10 cellular contexts compared by ENCODE assay signal in the genomic region with DNA sequence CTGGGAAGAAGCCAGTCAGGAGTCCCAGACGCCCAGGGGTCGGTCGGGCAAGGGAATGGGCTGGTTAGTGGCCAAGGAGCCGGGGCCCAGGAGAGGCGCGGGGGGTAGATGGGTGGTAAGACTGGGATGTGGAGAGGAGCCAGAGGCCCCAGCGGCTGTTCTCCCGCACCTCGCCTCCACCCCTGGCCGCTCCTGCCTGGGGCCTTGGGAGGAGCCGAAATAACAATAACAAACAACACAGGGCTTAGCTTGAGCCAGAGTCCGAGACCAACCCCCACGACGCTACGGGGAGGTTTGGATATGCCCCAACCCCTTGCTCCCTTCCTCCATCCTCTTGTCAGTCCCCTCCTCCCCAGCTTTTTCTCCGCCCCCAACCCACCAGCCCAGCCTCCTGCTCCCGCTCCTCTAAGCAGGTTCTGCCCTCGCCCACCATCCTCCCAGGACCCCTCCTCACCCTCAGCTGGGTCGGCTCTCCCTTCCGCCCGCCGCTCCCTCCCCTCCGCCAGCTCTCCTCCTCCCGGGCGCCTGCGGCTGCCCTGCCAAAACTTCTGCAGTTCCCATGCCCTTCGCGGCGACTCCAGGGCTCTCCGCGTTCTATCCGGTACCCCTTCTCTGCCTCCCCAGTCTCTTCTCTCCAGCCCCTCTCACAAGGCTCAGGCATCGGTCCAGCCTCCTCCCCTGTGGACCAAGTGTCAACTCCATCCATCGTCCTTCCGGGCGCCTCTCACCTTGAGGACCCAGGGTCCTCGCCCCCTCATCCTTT. TPM values are rescaled to one million over a fixed set of nuclear protein-coding genes. Genes with fewer than 3 reads are reported as not detected.
DNase-seq lines count a peak whose midpoint lies in the region; ATAC-seq, FAIRE-seq and TF ChIP-seq lines count a peak whose summit lies in the region.
"Had no signal": no experiment of that assay in that cellular context is flagged by ENCODE, and none has a peak within 500 bp of the region (broad histone marks: within the 10 kb centered on the region; RNA-seq: fewer than 3 reads in every experiment).

No MANE protein-coding gene starts in this region.

- no peak for TF ChIP-seq POLR2A in endothelial cell of umbilical vein (IDR thresholded peaks at IDR 0.05; ENCODE audit: low read depth, low read length)

- peaks cover 6% of the 10 kb centered on the region for H3K27me3 ChIP-seq in CD8-positive, alpha-beta memory T cell (ENCODE audit: insufficient read depth, low read length, poor library complexity, severe bottlenecking)
- peaks cover 81 to 92% of the 10 kb centered on the region in 2 experiments for H3K27me3 ChIP-seq in endothelial cell of umbilical vein (ENCODE audit: control insufficient read depth in 2 of 2, insufficient read depth in 2 of 2, low read length in 2 of 2)
- peaks cover 88% of the 10 kb centered on the region for H3K27me3 ChIP-seq in neural cell (ENCODE audit: insufficient read depth, low read depth, low read length)

- no peaks in the 10 kb centered on the region for H3K9me1 ChIP-seq in endothelial cell of umbilical vein (replicated peaks; ENCODE audit: control insufficient read depth, extremely low read depth, insufficient read depth, low read length)

- TF ChIP-seq EP300 in neural cell (conservative IDR thresholded peaks at IDR 0.05; ENCODE audit: poor library complexity, severe bottlenecking), result no peak

- no peaks in the 10 kb centered on the region for H3K36me3 ChIP-seq in CD8-positive, alpha-beta memory T cell (ENCODE audit: insufficient read depth, low read length)
- H3K36me3 ChIP-seq in endothelial cell of umbilical vein (ENCODE audit: control insufficient read depth in 2 of 2, extremely low read depth in 1 of 2, insufficient read depth in 2 of 2, low read length in 2 of 2) (no peaks in the 10 kb centered on the region), neural cell (ENCODE audit: insufficient read depth, low read length) (no peaks in the 10 kb centered on the region)

- TF ChIP-seq RAD21 in neural cell (conservative IDR thresholded peaks at IDR 0.05), result no peak

- no peak overlapping the region for H3K27ac ChIP-seq in CD8-positive, alpha-beta memory T cell (ENCODE audit: low read depth, low read length)
- H3K27ac ChIP-seq in endothelial cell of umbilical vein (ENCODE audit: insufficient read depth, low read depth, low read length), result no peak overlapping the region
- no peak overlapping the region for H3K27ac ChIP-seq in neural cell (ENCODE audit: low read length)
- H3K27ac ChIP-seq: VCaP had no signal

- no peak for FAIRE-seq in endothelial cell of umbilical vein (lab: Jason Lieb, UNC)

- peak overlapping the region in 3 of 8 donors; percentile 16 to 62 (median 53) for H3K27ac Mint-ChIP-seq in CD8-positive, alpha-beta memory T cell
- H3K27ac Mint-ChIP-seq in IgD-negative memory B cell, result no peak overlapping the region

- peaks cover 0 to 4% (median 0%) of the 10 kb centered on the region in 5 donors for H3K9me3 Mint-ChIP-seq in CD8-positive, alpha-beta memory T cell
- H3K9me3 Mint-ChIP-seq in IgD-negative memory B cell, result peaks cover 0 to 4% (median 0%) of the 10 kb centered on the region in 3 donors

- H3K4me1 Mint-ChIP-seq in CD8-positive, alpha-beta memory T cell, result peaks cover 48 to 60% (median 50%) of the 10 kb centered on the region in 3 donors
- peaks cover 13 to 22% (median 16%) of the 10 kb centered on the region in 3 donors for H3K4me1 Mint-ChIP-seq in IgD-negative memory B cell

- H3K4me2 ChIP-seq in endothelial cell of umbilical vein (ENCODE audit: insufficient read depth, low read length) (no peak overlapping the region), neural cell (ENCODE audit: low read length) (no peak overlapping the region)

- no peak overlapping the region for H3K9ac ChIP-seq in endothelial cell of umbilical vein (replicated peaks; ENCODE audit: extremely low read depth, insufficient read depth, low read length)
- peak overlapping the region; percentile 9 for H3K9ac ChIP-seq in neural cell (ENCODE audit: low read length)

- peaks cover 13 to 19% (median 17%) of the 10 kb centered on the region in 3 donors for H3K36me3 Mint-ChIP-seq in CD8-positive, alpha-beta memory T cell
- peaks cover 13% of the 10 kb centered on the region for H3K36me3 Mint-ChIP-seq in IgD-negative memory B cell

- H4K20me1 ChIP-seq in endothelial cell of umbilical vein (replicated peaks; ENCODE audit: control insufficient read depth, extremely low read depth, insufficient read depth, low read length) (no peaks in the 10 kb centered on the region), neural cell (ENCODE audit: insufficient read depth) (no peaks in the 10 kb centered on the region)

- TF ChIP-seq CTCF in endothelial cell of umbilical vein (IDR thresholded peaks at IDR 0.05; ENCODE audit: extremely low read depth in 1 of 2, insufficient read depth in 1 of 2, low read depth in 1 of 2, low read length in 2 of 2), result no peak
- no peak for TF ChIP-seq CTCF in neural cell (IDR thresholded peaks at IDR 0.05; ENCODE audit: poor library complexity, severe bottlenecking)

- peaks cover 29% of the 10 kb centered on the region for H3K4me1 ChIP-seq in CD8-positive, alpha-beta memory T cell (ENCODE audit: insufficient read depth, low read length)
- H3K4me1 ChIP-seq in endothelial cell of umbilical vein (ENCODE audit: control insufficient read depth, extremely low read depth, insufficient read depth, low read length), result peaks cover 3% of the 10 kb centered on the region

- POLR2A ChIA-PET in CD8-positive, alpha-beta memory T cell (lab: Charles Lee), result no interaction called here
- POLR2A ChIA-PET in endothelial cell of umbilical vein (lab: Charles Lee), result no interaction called here

- no peak overlapping the region for H2AFZ ChIP-seq in endothelial cell of umbilical vein (ENCODE audit: low read depth, low read length)
- no peak overlapping the region for H2AFZ ChIP-seq in neural cell (ENCODE audit: low read depth, low read length)

- peak overlapping the region; percentile 17 to 62 (median 57) for H3K4me3 Mint-ChIP-seq in CD8-positive, alpha-beta memory T cell
- peak overlapping the region in 3 of 4 donors; percentile 38 to 73 (median 58) for H3K4me3 Mint-ChIP-seq in IgD-negative memory B cell

- dilution Hi-C loops in endothelial cell of umbilical vein (cut with MboI; ENCODE audit: extremely low pct_ligation_motif_present, low sequenced_read_pairs), result no loop called here

- no peaks in the 10 kb centered on the region for H3F3A ChIP-seq in neural cell (ENCODE audit: insufficient read depth, low read length, poor library complexity, severe bottlenecking)

- peak overlapping the region; percentile 9 for H3K4me3 ChIP-seq in CD8-positive, alpha-beta memory T cell (ENCODE audit: low read length)
- H3K4me3 ChIP-seq in endothelial cell of umbilical vein (replicated peaks in 1 of 3; ENCODE audit: insufficient read depth in 1 of 3, low read depth in 1 of 3, low read length in 3 of 3) (no peak overlapping the region), neural cell (ENCODE audit: low read length) (peak overlapping the region; percentile 60)

- no peaks in the 10 kb centered on the region for H3K9me2 ChIP-seq in neural cell (ENCODE audit: insufficient read depth, low read length)

- no peak for DNase-seq in CD8-positive, alpha-beta memory T cell
- DNase-seq in endothelial cell of umbilical vein (ENCODE audit: low read depth, low spot score) (no peak), SIG-M5 (lab: John Stamatoyannopoulos, UW) (no peak), left lobe of liver (ENCODE audit: low spot score) (no peak)
- DNase-seq in activated CD8-positive, alpha-beta memory T cell treated with anti-CD3 and anti-CD28 coated beads, Interleukin-2, amount 50 U/mL, for 48 hours, result no peak
- DNase-seq: stimulated activated CD4-positive, alpha-beta T cell treated with anti-CD3 and anti-CD28 coated beads, Interleukin-12 subunit alpha, Interleukin-12 subunit beta, amount 100 ng/mL, for 4 hours had no signal

- CTCF ChIA-PET in CD8-positive, alpha-beta memory T cell (lab: Charles Lee), result interaction anchor here (0.9 to 1.0 kb wide), 2 partner anchors 13 to 28 kb away, joined by 3 read pairs; a partner anchor contains a TSS
- CTCF ChIA-PET in endothelial cell of umbilical vein (lab: Charles Lee), result interaction anchor here (0.9 to 2.0 kb wide), 3 partner anchors 13 to 56 kb away, joined by 4 to 6 read pairs (median 5); a partner anchor contains a TSS

- ATAC-seq in left lobe of liver (no peak), HG03342 (IDR thresholded peaks at IDR 0.05; ENCODE audit: unreplicated experiment) (no peak)

- BruUV-seq in endothelial cell of umbilical vein (replicated peaks; lab: Mats Ljungman, UMichigan), result no TSS peak

- no peaks in the 10 kb centered on the region for H3K79me2 ChIP-seq in endothelial cell of umbilical vein (ENCODE audit: control insufficient read depth, insufficient read depth, low read length)
- H3K79me2 ChIP-seq in neural cell (replicated peaks; ENCODE audit: insufficient read depth, low read length), result no peaks in the 10 kb centered on the region

- no peaks in the 10 kb centered on the region for H3K9me3 ChIP-seq in CD8-positive, alpha-beta memory T cell (ENCODE audit: low read length)
- no peaks in the 10 kb centered on the region for H3K9me3 ChIP-seq in endothelial cell of umbilical vein (replicated peaks; ENCODE audit: control insufficient read depth, insufficient read depth, low read length)
- H3K9me3 ChIP-seq in neural cell (ENCODE audit: low read length), result peaks cover 3% of the 10 kb centered on the region

- intact Hi-C loops in endothelial cell of umbilical vein (cut with micrococcal nuclease), result no loop called here

- H3K27me3 Mint-ChIP-seq in CD8-positive, alpha-beta memory T cell, result peaks cover 44 to 61% of the 10 kb centered on the region in 2 donors
- peaks cover 65% of the 10 kb centered on the region for H3K27me3 Mint-ChIP-seq in IgD-negative memory B cell

RNA-seq across cellular contexts. Expression of a gene that starts 1.1 kb away (rescaled TPM):
- total RNA-seq in CD8-positive, alpha-beta memory T cell, result not detected
- 0.17 TPM for polyA plus RNA-seq in CD8-positive, alpha-beta memory T cell
- polyA plus RNA-seq in IgD-negative memory B cell (not detected), endothelial cell of umbilical vein (not detected in 2 replicates), neural cell (not detected in 2 replicates)
- total RNA-seq in endothelial cell of umbilical vein (not detected in 2 replicates), left lobe of liver (0.08 TPM)
- polyA plus RNA-seq in endothelial cell of umbilical vein (2011; cell fraction: cytosol; rRNA removed), result not detected in 2 replicates
- not detected in 2 replicates for polyA plus RNA-seq in endothelial cell of umbilical vein (2011; cell fraction: nucleus; rRNA removed)
- 0.36 and 0.48 TPM in 2 replicates for polyA plus RNA-seq in endothelial cell of umbilical vein (2012)
- polyA minus RNA-seq in endothelial cell of umbilical vein (not detected in 2 replicates), neural cell (not detected in 2 replicates)
- not detected for polyA minus RNA-seq in endothelial cell of umbilical vein (2011; cell fraction: cytosol; rRNA and poly(A)+ RNA removed)
- polyA minus RNA-seq in endothelial cell of umbilical vein (2011; cell fraction: nucleus; rRNA and poly(A)+ RNA removed), result not detected in 2 replicates

RNA-seq across cellular contexts. Expression of a gene that starts 7.5 kb away (rescaled TPM):
- total RNA-seq in CD8-positive, alpha-beta memory T cell, result 10 to 100 TPM; 67.1 to 70.9 TPM
- polyA plus RNA-seq in CD8-positive, alpha-beta memory T cell, result 122 TPM
- polyA plus RNA-seq in IgD-negative memory B cell (102 TPM), endothelial cell of umbilical vein (43.0 and 44.1 TPM in 2 replicates), neural cell (39.7 and 48.1 TPM in 2 replicates)
- total RNA-seq in endothelial cell of umbilical vein (32.4 and 37.6 TPM in 2 replicates), left lobe of liver (21.7 TPM)
- polyA plus RNA-seq in endothelial cell of umbilical vein (2011; cell fraction: cytosol; rRNA removed), result 31.2 and 39.1 TPM in 2 replicates
- polyA plus RNA-seq in endothelial cell of umbilical vein (2011; cell fraction: nucleus; rRNA removed), result 24.8 and 25.2 TPM in 2 replicates
- 31.3 and 36.8 TPM in 2 replicates for polyA plus RNA-seq in endothelial cell of umbilical vein (2012)
- polyA minus RNA-seq in endothelial cell of umbilical vein (34.7 and 39.7 TPM in 2 replicates), neural cell (32.1 and 40.7 TPM in 2 replicates)
- polyA minus RNA-seq in endothelial cell of umbilical vein (2011; cell fraction: cytosol; rRNA and poly(A)+ RNA removed), result 11.6 TPM
- polyA minus RNA-seq in endothelial cell of umbilical vein (2011; cell fraction: nucleus; rRNA and poly(A)+ RNA removed), result 11.3 and 12.2 TPM in 2 replicates

RNA-seq across cellular contexts. Expression of a gene that starts 13.4 kb away (rescaled TPM):
- total RNA-seq in CD8-positive, alpha-beta memory T cell, result 10 to 100 TPM; 55.0 to 58.1 TPM
- polyA plus RNA-seq in CD8-positive, alpha-beta memory T cell, result 123 TPM
- polyA plus RNA-seq in IgD-negative memory B cell (84.4 TPM), endothelial cell of umbilical vein (65.3 and 66.7 TPM in 2 replicates), neural cell (42.8 and 51.4 TPM in 2 replicates)
- total RNA-seq in endothelial cell of umbilical vein (32.5 and 42.5 TPM in 2 replicates), left lobe of liver (8.2 TPM)
- polyA plus RNA-seq in endothelial cell of umbilical vein (2011; cell fraction: cytosol; rRNA removed), result 47.3 and 54.5 TPM in 2 replicates
- 28.5 and 28.6 TPM in 2 replicates for polyA plus RNA-seq in endothelial cell of umbilical vein (2011; cell fraction: nucleus; rRNA removed)
- polyA plus RNA-seq in endothelial cell of umbilical vein (2012), result 30.3 and 33.2 TPM in 2 replicates
- polyA minus RNA-seq in endothelial cell of umbilical vein (20.7 and 25.0 TPM in 2 replicates), neural cell (23.4 and 23.7 TPM in 2 replicates)
- polyA minus RNA-seq in endothelial cell of umbilical vein (2011; cell fraction: cytosol; rRNA and poly(A)+ RNA removed), result 9.3 TPM
- polyA minus RNA-seq in endothelial cell of umbilical vein (2011; cell fraction: nucleus; rRNA and poly(A)+ RNA removed), result 6.3 and 6.9 TPM in 2 replicates

RNA-seq across cellular contexts. Expression of a gene that starts 38.4 kb away (rescaled TPM):
- total RNA-seq in CD8-positive, alpha-beta memory T cell, result not detected
- not detected for polyA plus RNA-seq in CD8-positive, alpha-beta memory T cell
- not detected for polyA plus RNA-seq in IgD-negative memory B cell
- total RNA-seq in endothelial cell of umbilical vein, result not detected in 2 replicates
- polyA plus RNA-seq in endothelial cell of umbilical vein, result not detected in 2 replicates
- not detected in 2 replicates for polyA plus RNA-seq in endothelial cell of umbilical vein (2011; cell fraction: cytosol; rRNA removed)
- polyA plus RNA-seq in endothelial cell of umbilical vein (2011; cell fraction: nucleus; rRNA removed), result not detected in 2 replicates
- polyA plus RNA-seq in endothelial cell of umbilical vein (2012), result not detected in 2 replicates
- not detected in 2 replicates for polyA minus RNA-seq in endothelial cell of umbilical vein
- not detected for polyA minus RNA-seq in endothelial cell of umbilical vein (2011; cell fraction: cytosol; rRNA and poly(A)+ RNA removed)
- not detected in 2 replicates for polyA minus RNA-seq in endothelial cell of umbilical vein (2011; cell fraction: nucleus; rRNA and poly(A)+ RNA removed)
- polyA plus RNA-seq in neural cell, result not detected in 2 replicates
- polyA minus RNA-seq in neural cell, result not detected in 2 replicates
- total RNA-seq in left lobe of liver, result not detected

Comparison
In these comparisons a context has a peak if more than half of its experiments do, and no peak if none do; other contexts are left out.
1. H3K4me3 ChIP-seq: peak in CD8-positive, alpha-beta memory T cell (single experiment) and neural cell (single experiment); none in endothelial cell of umbilical vein (0 of 3).